Comparison of ENCODE assay signal across 18 cellular contexts in genomic region chr5:131825404-131826013, GRCh38. TPM values are rescaled to one million over a fixed set of nuclear protein-coding genes. Genes with fewer than 3 reads are reported as not detected.
DNase-seq lines count a peak whose midpoint lies in the region; ATAC-seq and TF ChIP-seq lines count a peak whose summit lies in the region.
"Had no signal": no experiment of that assay in that cellular context is flagged by ENCODE, and none has a peak within 500 bp of the region (broad histone marks: within the 10 kb centered on the region; RNA-seq: fewer than 3 reads in every experiment).

No MANE protein-coding gene starts in this region.

- peaks cover 6% of the 10 kb centered on the region for H3K27me3 Mint-ChIP-seq in GM23338 (ENCODE audit: insufficient read depth, low read depth, poor library complexity)
- H3K27me3 Mint-ChIP-seq: progenitor cell of endocrine pancreas had no signal

- H3K27ac Mint-ChIP-seq in GM23338, result no peak overlapping the region
- H3K27ac Mint-ChIP-seq: activated T-cell treated with anti-CD3 and anti-CD28 coated beads, Interleukin-2, amount 50 U/mL, for 72 hours; progenitor cell of endocrine pancreas; type B pancreatic cell had no signal

- no peaks in the 10 kb centered on the region for H3K9me3 ChIP-seq in thyroid gland
- H3K9me3 ChIP-seq in aorta (ENCODE audit: control insufficient read depth, low read length), result peaks cover 5% of the 10 kb centered on the region

- H3K27ac ChIP-seq in GM23338 (ENCODE audit: low read depth) (no peak overlapping the region), thyroid gland (no peak overlapping the region), aorta (ENCODE audit: low read depth in 1 of 2, low read length in 2 of 2) (no peak overlapping the region)
- H3K27ac ChIP-seq: dorsolateral prefrontal cortex had no signal

- H3K4me3 ChIP-seq in GM12864 (ENCODE audit: low read depth, low read length) (no peak overlapping the region), GM23338 (no peak overlapping the region), foreskin fibroblast (ENCODE audit: low read depth in 1 of 2, low read length in 2 of 2) (no peak overlapping the region), thyroid gland (replicated peaks in 1 of 3) (no peak overlapping the region), aorta (ENCODE audit: low read length in 2 of 2) (no peak overlapping the region)
- H3K4me3 ChIP-seq: dorsolateral prefrontal cortex had no signal

- TF ChIP-seq CTCF in GM12864 (IDR thresholded peaks at IDR 0.05; ENCODE audit: low read depth, low read length, missing control alignments) (no peak), GM23338 (conservative IDR thresholded peaks at IDR 0.05; ENCODE audit: low read depth in 2 of 2) (no peak), foreskin fibroblast (IDR thresholded peaks at IDR 0.05; ENCODE audit: low read depth, low read length) (no peak), thyroid gland (IDR thresholded peaks at IDR 0.05) (no peak)

- in situ Hi-C loops in SK-MEL-5 (cut with HindIII; ENCODE audit: low pct_unique_long_range_greater_than_20kb, low sequenced_read_pairs), result no loop called here

- 0 out of 2 replicates have a peak, but pooled peaks cover 4% of the 10 kb centered on the region for H3K9me2 ChIP-seq in GM23338 (ENCODE audit: insufficient read depth)

- H3K79me2 ChIP-seq in GM23338 (replicated peaks; ENCODE audit: insufficient read depth), result no peaks in the 10 kb centered on the region

- no peak overlapping the region for H3K4me3 Mint-ChIP-seq in GM23338
- H3K4me3 Mint-ChIP-seq: activated T-cell treated with anti-CD3 and anti-CD28 coated beads, Interleukin-2, amount 50 U/mL, for 72 hours; type B pancreatic cell had no signal

- no peak for TF ChIP-seq POLR2A in thyroid gland (IDR thresholded peaks at IDR 0.05)

- no peaks in the 10 kb centered on the region for H3K27me3 ChIP-seq in GM23338 (ENCODE audit: insufficient read depth)
- H3K27me3 ChIP-seq in thyroid gland, result no peaks in the 10 kb centered on the region
- H3K27me3 ChIP-seq in aorta (ENCODE audit: control insufficient read depth in 1 of 2, insufficient read depth in 2 of 2, low read length in 1 of 2), result no peaks in the 10 kb centered on the region
- H3K27me3 ChIP-seq: dorsolateral prefrontal cortex had no signal

- no peak overlapping the region for H2AFZ ChIP-seq in GM23338

- H3K4me1 Mint-ChIP-seq in GM23338, result no peaks in the 10 kb centered on the region

- ATAC-seq in GM19324 (IDR thresholded peaks at IDR 0.05; ENCODE audit: low FRiP score, unreplicated experiment) (peak; percentile 97), HG02885 (IDR thresholded peaks at IDR 0.05; ENCODE audit: poor library complexity, unreplicated experiment) (peak; percentile 98), GM23338 (no peak), aorta (ENCODE audit: low FRiP score) (no peak)
- ATAC-seq: activated T-cell treated with anti-CD3 and anti-CD28 coated beads, Interleukin-2, amount 50 U/mL, for 72 hours had no signal

- H3K4me1 ChIP-seq in GM23338 (ENCODE audit: insufficient read depth), result no peaks in the 10 kb centered on the region
- no peaks in the 10 kb centered on the region for H3K4me1 ChIP-seq in thyroid gland
- no peaks in the 10 kb centered on the region for H3K4me1 ChIP-seq in aorta (ENCODE audit: control insufficient read depth in 1 of 2, insufficient read depth in 2 of 2, low read length in 2 of 2)

- peaks cover 1% of the 10 kb centered on the region; the same call in 1 of the 3 replicates for H3K9me3 Mint-ChIP-seq in GM23338
- H3K9me3 Mint-ChIP-seq: type B pancreatic cell had no signal

- H3F3A ChIP-seq in GM23338 (replicated peaks; ENCODE audit: low read depth), result no peaks in the 10 kb centered on the region

- H3K36me3 ChIP-seq in GM23338 (ENCODE audit: insufficient read depth) (no peaks in the 10 kb centered on the region), thyroid gland (no peaks in the 10 kb centered on the region), aorta (ENCODE audit: control insufficient read depth in 1 of 2, insufficient read depth in 2 of 2, low read length in 1 of 2) (no peaks in the 10 kb centered on the region)

- DNase-seq in GM12864 (ENCODE audit: low read depth), result peak; percentile 55
- peak; percentile 64 for DNase-seq in SK-MEL-5 (ENCODE audit: low read depth, low spot score)
- DNase-seq in GM23338 (ENCODE audit: low spot score), result no peak
- DNase-seq in foreskin fibroblast, result no peak
- no peak for DNase-seq in thyroid gland
- no peak for DNase-seq in aorta
- DNase-seq: activated CD4-positive, CD25-positive, alpha-beta regulatory T cell treated with anti-CD3 and anti-CD28 coated beads, Interleukin-2, amount 50 U/mL, for 72 hours; activated T-cell treated with anti-CD3 and anti-CD28 coated beads, Interleukin-2, amount 50 U/mL, for 72 hours; amygdala; dorsolateral prefrontal cortex; IMR-90; NCI-H1436 treated with DMSO at 0.1 percent for 48 hours; NCI-H748 treated with DMSO at 0.1 percent for 48 hours; RPMI8226 had no signal

- 57 to 79% methylated on average over 2 of the region's 2 CpGs for WGBS in thyroid gland, 2 donors
- 75% methylated on average over 2 of the region's 2 CpGs for WGBS in aorta, 2 donors

- no peaks in the 10 kb centered on the region for H3K36me3 Mint-ChIP-seq in GM23338 (ENCODE audit: low read depth)
- H3K36me3 Mint-ChIP-seq: type B pancreatic cell had no signal

- H3K4me2 ChIP-seq in GM23338, result no peak overlapping the region

- intact Hi-C loops in thyroid gland (cut with DNase I), result no loop called here
- intact Hi-C loops in aorta (cut with DNase I), result no loop called here

- H4K20me1 ChIP-seq in GM23338 (replicated peaks; ENCODE audit: insufficient read depth), result no peaks in the 10 kb centered on the region

TF ChIP-seq in GM23338, 12 proteins besides CTCF, POLR2A, EP300 and RAD21 (continues in another document):
- no peak for TF ChIP-seq POLR2AphosphoS5 (IDR thresholded peaks at IDR 0.05; ENCODE audit: low read depth)
- no peak for TF ChIP-seq ZNF331 (CRISPR knock-in tag; IDR thresholded peaks at IDR 0.05; ENCODE audit: low read depth)
- TF ChIP-seq, protein P1, sequence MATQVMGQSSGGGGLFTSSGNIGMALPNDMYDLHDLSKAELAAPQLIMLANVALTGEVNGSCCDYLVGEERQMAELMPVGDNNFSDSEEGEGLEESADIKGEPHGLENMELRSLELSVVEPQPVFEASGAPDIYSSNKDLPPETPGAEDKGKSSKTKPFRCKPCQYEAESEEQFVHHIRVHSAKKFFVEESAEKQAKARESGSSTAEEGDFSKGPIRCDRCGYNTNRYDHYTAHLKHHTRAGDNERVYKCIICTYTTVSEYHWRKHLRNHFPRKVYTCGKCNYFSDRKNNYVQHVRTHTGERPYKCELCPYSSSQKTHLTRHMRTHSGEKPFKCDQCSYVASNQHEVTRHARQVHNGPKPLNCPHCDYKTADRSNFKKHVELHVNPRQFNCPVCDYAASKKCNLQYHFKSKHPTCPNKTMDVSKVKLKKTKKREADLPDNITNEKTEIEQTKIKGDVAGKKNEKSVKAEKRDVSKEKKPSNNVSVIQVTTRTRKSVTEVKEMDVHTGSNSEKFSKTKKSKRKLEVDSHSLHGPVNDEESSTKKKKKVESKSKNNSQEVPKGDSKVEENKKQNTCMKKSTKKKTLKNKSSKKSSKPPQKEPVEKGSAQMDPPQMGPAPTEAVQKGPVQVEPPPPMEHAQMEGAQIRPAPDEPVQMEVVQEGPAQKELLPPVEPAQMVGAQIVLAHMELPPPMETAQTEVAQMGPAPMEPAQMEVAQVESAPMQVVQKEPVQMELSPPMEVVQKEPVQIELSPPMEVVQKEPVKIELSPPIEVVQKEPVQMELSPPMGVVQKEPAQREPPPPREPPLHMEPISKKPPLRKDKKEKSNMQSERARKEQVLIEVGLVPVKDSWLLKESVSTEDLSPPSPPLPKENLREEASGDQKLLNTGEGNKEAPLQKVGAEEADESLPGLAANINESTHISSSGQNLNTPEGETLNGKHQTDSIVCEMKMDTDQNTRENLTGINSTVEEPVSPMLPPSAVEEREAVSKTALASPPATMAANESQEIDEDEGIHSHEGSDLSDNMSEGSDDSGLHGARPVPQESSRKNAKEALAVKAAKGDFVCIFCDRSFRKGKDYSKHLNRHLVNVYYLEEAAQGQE (IDR thresholded peaks at IDR 0.05; ENCODE audit: unreplicated experiment), result no peak
- no peak for TF ChIP-seq EZH2 (IDR thresholded peaks at IDR 0.05; ENCODE audit: low read depth, unreplicated experiment)
- no peak for TF ChIP-seq CREB1 (CRISPR knock-in tag; IDR thresholded peaks at IDR 0.05; ENCODE audit: low read depth)
- no peak for TF ChIP-seq ETS1 (IDR thresholded peaks at IDR 0.05)

RNA-seq across cellular contexts. Expression of gene FNIP1, which starts 28.7 kb away (rescaled TPM):
- total RNA-seq in SK-MEL-5 (2014; rRNA removed; shearing (Covaris generic)), result 36.2 and 39.4 TPM in 2 replicates
- polyA plus RNA-seq in SK-MEL-5 (2015; cell fraction: cytosol; rRNA removed), result 12.6 and 18.2 TPM in 2 replicates
- polyA plus RNA-seq in SK-MEL-5 (2015; cell fraction: nucleus; rRNA removed), result 50.5 and 53.3 TPM in 2 replicates
- 20.7 and 27.9 TPM in 2 replicates for total RNA-seq in GM23338 (2014; rRNA removed; shearing (Covaris generic))
- polyA plus RNA-seq in GM23338 (2016; fragmentation: Nextera tagmentation; extraction: Ambion mirVana), result 7.7 and 8.2 TPM in 2 replicates
- total RNA-seq in thyroid gland, result 10 to 100 TPM; 55.3 to 91.7 (median 65.3) TPM
- 10 to 100 TPM; 43.2 to 50.0 TPM for total RNA-seq in aorta
- 1 to 10 TPM; 4.0 to 5.9 TPM for polyA plus RNA-seq in aorta

Comparison
In these comparisons a context has a peak if more than half of its experiments do, and no peak if none do; other contexts are left out.
1. DNase-seq: peak in GM12864 (single experiment) and SK-MEL-5 (single experiment); none in GM23338 (single experiment), foreskin fibroblast (0 of 2), thyroid gland (0 of 2) and aorta (0 of 2).
2. ATAC-seq: peak in GM19324 (single experiment) and HG02885 (single experiment); none in GM23338 (single experiment) and aorta (single experiment).